ENCODE assay signal across 14 cellular contexts in the genomic region with DNA sequence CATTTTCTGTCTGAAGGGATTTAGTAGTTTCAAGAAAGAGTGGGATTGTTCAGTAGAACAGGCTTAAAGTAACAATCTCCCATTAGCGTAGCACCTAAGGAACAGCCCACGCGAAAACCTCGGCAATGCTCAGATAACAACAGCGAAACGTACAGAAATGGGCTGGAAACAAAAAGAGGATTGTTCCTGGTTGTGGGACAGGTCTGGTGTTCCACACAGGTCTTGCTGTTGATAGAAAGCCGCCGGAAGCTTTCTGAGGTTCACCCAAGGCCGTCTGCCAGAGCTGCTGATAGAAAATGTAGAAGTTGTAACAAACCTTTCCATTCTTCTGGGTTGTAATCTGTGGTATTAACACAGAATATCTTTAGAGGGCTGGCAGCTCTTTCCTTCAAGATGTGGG.
"Had no signal": no experiment of that assay in that cellular context is flagged by ENCODE, and none has a peak within 500 bp of the region (broad histone marks: within the 10 kb centered on the region; RNA-seq: fewer than 3 reads in every experiment).

No MANE protein-coding gene starts in this region.

- H3K36me3 ChIP-seq: gastrocnemius medialis had no signal

- ATAC-seq: activated CD4-positive, CD25-positive, alpha-beta regulatory T cell treated with anti-CD3 and anti-CD28 coated beads, Interleukin-2, amount 50 U/mL, for 24 hours; gastrocnemius medialis; left lobe of liver had no signal

- H3K9me3 Mint-ChIP-seq: activated T-helper 2 cell treated with anti-CD3 and anti-CD28 coated beads, Interferon-gamma antibody, Interleukin-2, Interleukin-4, amounts not matched to agents 10 μg/mL and 5 μg/mL and 100 μg/mL, durations not matched to agents 14 hours and 24 hours and 36 hours had no signal

- H3K27ac ChIP-seq: gastrocnemius medialis had no signal

- DNase-seq: activated CD4-positive, alpha-beta T cell treated with anti-CD3 and anti-CD28 coated beads, Interleukin-2, amount 50 U/mL, for 1 hour; activated naive CD4-positive, alpha-beta T cell treated with Interleukin-2 at 50 U/mL for 16 hours; activated T-cell treated with anti-CD3 and anti-CD28 coated beads, Interleukin-2, amount 50 U/mL, for 1 hour; gastrocnemius medialis; kidney; SK-N-SH; T-helper 9 cell had no signal

- H3K27ac Mint-ChIP-seq: activated T-helper 2 cell treated with anti-CD3 and anti-CD28 coated beads, Interferon-gamma antibody, Interleukin-2, Interleukin-4, amounts not matched to agents 10 μg/mL and 5 μg/mL and 100 μg/mL, durations not matched to agents 14 hours and 24 hours and 36 hours; mesothelial cell of epicardium had no signal

- H3K4me3 ChIP-seq: coronary artery, gastrocnemius medialis, heart left ventricle, skin epidermis had no signal

- H3K9ac ChIP-seq: SK-N-SH had no signal

- H3K9me3 ChIP-seq: gastrocnemius medialis, heart left ventricle, SK-N-SH had no signal

- H3K27me3 ChIP-seq: gastrocnemius medialis, heart left ventricle had no signal

- H3K4me3 Mint-ChIP-seq: mesothelial cell of epicardium had no signal
